Comparison of ENCODE assay signal across 26 cellular contexts in the genomic region with DNA sequence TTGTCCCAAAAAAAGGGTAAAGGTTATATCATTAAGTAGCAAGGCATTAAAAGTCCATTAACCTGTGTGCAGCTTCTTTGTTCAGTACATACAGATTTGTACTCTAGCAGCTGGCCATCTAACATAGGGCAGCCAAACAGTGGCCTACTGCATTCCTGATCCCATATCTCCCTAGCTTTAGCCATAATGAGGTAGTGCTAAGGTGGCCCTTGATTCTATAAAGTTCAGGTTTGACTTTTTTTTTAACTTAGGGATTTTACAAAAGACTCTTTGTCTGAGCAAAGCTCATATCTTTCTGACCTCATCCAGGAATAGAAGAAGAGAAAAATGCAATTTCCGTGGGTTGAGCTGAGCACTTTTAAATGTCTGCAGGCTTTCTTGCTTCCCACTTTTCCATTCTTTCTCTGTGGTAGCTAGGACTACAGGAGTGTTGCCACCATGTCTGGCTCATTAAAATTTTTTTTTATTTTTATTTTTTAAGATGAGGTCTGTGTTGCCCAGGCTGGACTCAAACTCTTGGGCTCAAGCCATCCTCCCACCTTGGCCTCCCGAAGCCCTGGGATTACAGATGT. TPM values are rescaled to one million over a fixed set of nuclear protein-coding genes. Genes with fewer than 3 reads are reported as not detected.
DNase-seq lines count a peak whose midpoint lies in the region; ATAC-seq and TF ChIP-seq lines count a peak whose summit lies in the region.
"Had no signal": no experiment of that assay in that cellular context is flagged by ENCODE, and none has a peak within 500 bp of the region (broad histone marks: within the 10 kb centered on the region; RNA-seq: fewer than 3 reads in every experiment).

No MANE protein-coding gene starts in this region.

- ATAC-seq in PC-3, result no peak
- ATAC-seq: SK-N-SH treated with all-trans-retinoic acid at 6 μM for 48 hours had no signal

- intact Hi-C loops in mammary epithelial cell (cut with micrococcal nuclease) (no loop called here), breast epithelium (cut with DNase I; ENCODE audit: low total_unique reads) (no loop called here), PC-3 (cut with micrococcal nuclease) (no loop called here), OCI-LY7 (cut with micrococcal nuclease; ENCODE audit: unreplicated experiment) (no loop called here)

- DNase-seq in mammary epithelial cell, result peak; percentile 15
- DNase-seq in breast epithelium (ENCODE audit: low spot score in 2 of 2), result no peak
- peak; percentile 24 for DNase-seq in SW480 (ENCODE audit: low spot score)
- DNase-seq in hepatocyte (ENCODE audit: low spot score), result no peak
- DNase-seq in Ammon's horn (ENCODE audit: low spot score), result no peak
- no peak for DNase-seq in PC-3
- DNase-seq in DMS153 (lab: John Stamatoyannopoulos, UW), result no peak
- DNase-seq in OCI-LY7 (ENCODE audit: low spot score), result no peak
- DNase-seq: 8988T; CD4-positive, CD25-positive, alpha-beta regulatory T cell; COR-L47; DMS79 treated with DMSO at 0.1 percent for 48 hours; GF-D8; GOT3; HFFc6; NCI-H1048; NCI-H1417; NCI-H1694; NCI-H2029 treated with DMSO at 0.1 percent for 48 hours; NCI-H2227 treated with DMSO at 0.1 percent for 48 hours; NCI-H526 treated with DMSO at 0.1 percent for 48 hours; SIG-M5 had no signal

- WGBS in mammary epithelial cell (ENCODE audit: low coverage, missing lambda C conversion rate), result 19% methylated on average over 2 of the region's 2 CpGs
- WGBS in hepatocyte (ENCODE audit: low lambda C conversion rate, missing lambda C conversion rate), result 90% methylated on average over 2 of the region's 2 CpGs

- no peak overlapping the region for H3K4me2 ChIP-seq in mammary epithelial cell (ENCODE audit: insufficient read depth, low read depth, low read length)
- H3K4me2 ChIP-seq in hepatocyte, result no peak overlapping the region
- H3K4me2 ChIP-seq in PC-3 (ENCODE audit: low read length), result no peak overlapping the region
- no peak overlapping the region for H3K4me2 ChIP-seq in OCI-LY7 (ENCODE audit: low read length)
- H3K4me2 ChIP-seq: BLaER1 had no signal

- H3K27ac ChIP-seq in mammary epithelial cell (ENCODE audit: insufficient read depth, low read depth, low read length) (no peak overlapping the region), breast epithelium (peak overlapping the region in 1 of 2 donors; percentile 22), hepatocyte (peak overlapping the region; percentile 20), PC-3 (ENCODE audit: low read length) (no peak overlapping the region), OCI-LY7 (ENCODE audit: low read depth, low read length, poor library complexity, severe bottlenecking) (no peak overlapping the region)
- H3K27ac ChIP-seq: BLaER1, Peyer's patch had no signal

- POLR2A ChIA-PET in PC-3 (lab: Charles Lee; ENCODE audit: unreplicated experiment), result no interaction called here
- POLR2A ChIA-PET in OCI-LY7 (lab: Charles Lee), result interaction anchor here (1.0 to 1.4 kb wide), 2 partner anchors 15 to 21 kb away, joined by 3 to 4 read pairs; no protein-coding TSS in a partner anchor

- no peak overlapping the region for H3K9ac ChIP-seq in mammary epithelial cell (ENCODE audit: insufficient read depth, low read length)
- H3K9ac ChIP-seq in PC-3 (ENCODE audit: low read length), result no peak overlapping the region
- H3K9ac ChIP-seq: BLaER1 had no signal

- H3K4me3 ChIP-seq in mammary epithelial cell (replicated peaks in 1 of 3; ENCODE audit: insufficient read depth in 1 of 3, low read depth in 2 of 3, low read length in 3 of 3) (no peak overlapping the region), breast epithelium (no peak overlapping the region), hepatocyte (no peak overlapping the region), PC-3 (ENCODE audit: low read length) (no peak overlapping the region), OCI-LY7 (ENCODE audit: low read depth, low read length, poor library complexity, severe bottlenecking) (no peak overlapping the region)
- H3K4me3 ChIP-seq: BLaER1, HAP-1, Peyer's patch had no signal

- H3K79me2 ChIP-seq in mammary epithelial cell (ENCODE audit: insufficient read depth, low read length), result peaks cover 7% of the 10 kb centered on the region
- no peaks in the 10 kb centered on the region for H3K79me2 ChIP-seq in hepatocyte
- no peaks in the 10 kb centered on the region for H3K79me2 ChIP-seq in PC-3 (ENCODE audit: low read length)
- H3K79me2 ChIP-seq in OCI-LY7 (ENCODE audit: insufficient read depth, low read depth, low read length), result no peaks in the 10 kb centered on the region

- in situ Hi-C loops in mammary epithelial cell (cut with MboI; ENCODE audit: low sequenced_read_pairs in 2 of 2), result no loop called here

- BruUV-seq in mammary epithelial cell (replicated peaks; lab: Mats Ljungman, UMichigan), result no TSS peak
- no TSS peak for BruUV-seq in PC-3 (replicated peaks; lab: Mats Ljungman, UMichigan)
- no TSS peak for BruUV-seq in OCI-LY7 (replicated peaks; lab: Mats Ljungman, UMichigan)

- no peaks in the 10 kb centered on the region for H3F3A ChIP-seq in PC-3 (ENCODE audit: low read length, unreplicated experiment)

- TF ChIP-seq POLR2A in breast epithelium (IDR thresholded peaks at IDR 0.05), result no peak

- H3K27me3 ChIP-seq in mammary epithelial cell (ENCODE audit: insufficient read depth, low read length) (no peaks in the 10 kb centered on the region), breast epithelium (no peaks in the 10 kb centered on the region), hepatocyte (no peaks in the 10 kb centered on the region), PC-3 (ENCODE audit: low read length) (no peaks in the 10 kb centered on the region)
- H3K27me3 ChIP-seq: BLaER1, Peyer's patch had no signal

- TF ChIP-seq CTCF in mammary epithelial cell (conservative IDR thresholded peaks at IDR 0.05 in 1 of 2, IDR thresholded peaks at IDR 0.05 in 1 of 2; ENCODE audit: extremely low read depth in 1 of 2, insufficient read depth in 1 of 2, low read depth in 1 of 2, low read length in 2 of 2) (no peak), breast epithelium (IDR thresholded peaks at IDR 0.05) (no peak), hepatocyte (IDR thresholded peaks at IDR 0.05; ENCODE audit: poor library complexity) (no peak), PC-3 (conservative IDR thresholded peaks at IDR 0.05; ENCODE audit: low read depth, low read length) (no peak), OCI-LY7 (conservative IDR thresholded peaks at IDR 0.05; ENCODE audit: low read length) (no peak)

- H2AFZ ChIP-seq in mammary epithelial cell (ENCODE audit: low read depth, low read length) (no peak overlapping the region), hepatocyte (no peak overlapping the region), PC-3 (ENCODE audit: low read length) (no peak overlapping the region), OCI-LY7 (ENCODE audit: low read length) (no peak overlapping the region)

- CTCF ChIA-PET in mammary epithelial cell (lab: Charles Lee; ENCODE audit: low non-redundant PET), result no interaction called here
- CTCF ChIA-PET in PC-3 (lab: Charles Lee), result no interaction called here
- CTCF ChIA-PET in OCI-LY7 (lab: Charles Lee; ENCODE audit: unreplicated experiment), result no interaction called here

- dilution Hi-C loops in mammary epithelial cell (cut with HindIII; ENCODE audit: low sequenced_read_pairs), result loop anchor here (5.0 kb wide), 2 partner anchors 41 to 49 kb away; no protein-coding TSS in a partner anchor

- H3K9me2 ChIP-seq in hepatocyte (replicated peaks; ENCODE audit: insufficient read depth) (no peaks in the 10 kb centered on the region), PC-3 (replicated peaks; ENCODE audit: low read length) (no peaks in the 10 kb centered on the region), OCI-LY7 (ENCODE audit: insufficient read depth, low read length) (no peaks in the 10 kb centered on the region)

- H3K9me3 ChIP-seq in mammary epithelial cell (replicated peaks; ENCODE audit: insufficient read depth, low read length), result no peaks in the 10 kb centered on the region
- no peaks in the 10 kb centered on the region for H3K9me3 ChIP-seq in breast epithelium
- H3K9me3 ChIP-seq in hepatocyte (ENCODE audit: low read depth), result no peaks in the 10 kb centered on the region
- no peaks in the 10 kb centered on the region for H3K9me3 ChIP-seq in PC-3 (ENCODE audit: low read length)
- H3K9me3 ChIP-seq in OCI-LY7 (ENCODE audit: low read length), result no peaks in the 10 kb centered on the region
- H3K9me3 ChIP-seq: BLaER1, HAP-1, Peyer's patch had no signal

- peaks cover 5% of the 10 kb centered on the region for H3K4me1 ChIP-seq in mammary epithelial cell (ENCODE audit: insufficient read depth, low read length)
- H3K4me1 ChIP-seq in breast epithelium, result no peaks in the 10 kb centered on the region
- H3K4me1 ChIP-seq in hepatocyte (ENCODE audit: insufficient read depth), result no peaks in the 10 kb centered on the region
- no peaks in the 10 kb centered on the region for H3K4me1 ChIP-seq in PC-3 (ENCODE audit: insufficient read depth, low read length)
- H3K4me1 ChIP-seq in OCI-LY7 (ENCODE audit: insufficient read depth, low read length, poor library complexity, severe bottlenecking), result no peaks in the 10 kb centered on the region
- H3K4me1 ChIP-seq: BLaER1, HAP-1, Peyer's patch had no signal

- H3K36me3 ChIP-seq in mammary epithelial cell (ENCODE audit: insufficient read depth, low read length) (peaks cover 7% of the 10 kb centered on the region), breast epithelium (peaks cover 7% of the 10 kb centered on the region), hepatocyte (replicated peaks; ENCODE audit: insufficient read depth, low read depth) (no peaks in the 10 kb centered on the region), PC-3 (ENCODE audit: low read depth, low read length) (peaks cover 10% of the 10 kb centered on the region; the same call in 1 of the 2 replicates), OCI-LY7 (ENCODE audit: insufficient read depth, low read length) (peaks cover 31% of the 10 kb centered on the region)

- no peaks in the 10 kb centered on the region for H4K20me1 ChIP-seq in mammary epithelial cell (ENCODE audit: insufficient read depth, low read length)
- H4K20me1 ChIP-seq in hepatocyte (ENCODE audit: insufficient read depth, poor library complexity, severe bottlenecking), result no peaks in the 10 kb centered on the region
- no peaks in the 10 kb centered on the region for H4K20me1 ChIP-seq in PC-3 (ENCODE audit: low read length)
- H4K20me1 ChIP-seq in OCI-LY7 (ENCODE audit: insufficient read depth, low read length), result no peaks in the 10 kb centered on the region
- H4K20me1 ChIP-seq: BLaER1 had no signal

RNA-seq across cellular contexts. Expression of a gene that starts 19.5 kb away (rescaled TPM):
- total RNA-seq in mammary epithelial cell (10 to 100 TPM in 1 of 2 donors, 1 to 10 TPM in 1; 5.2 to 61.8 TPM), breast epithelium (under 1 TPM; 0.29 to 0.98 (median 0.80) TPM), hepatocyte (5.8 and 8.6 TPM in 2 replicates), PC-3 (2014; rRNA removed) (48.9 and 58.3 TPM in 2 replicates), OCI-LY7 (2022) (132 and 156 TPM in 2 replicates)
- polyA plus RNA-seq in mammary epithelial cell (53.9 TPM), hepatocyte (5.1 and 7.5 TPM in 2 replicates)
- 22.7 TPM for polyA minus RNA-seq in mammary epithelial cell
- 72.3 and 75.2 TPM in 2 replicates for total RNA-seq in OCI-LY7 (2014; rRNA removed; shearing (Covaris generic))

RNA-seq across cellular contexts. Expression of a gene that starts 40.8 kb away (rescaled TPM):
- total RNA-seq in mammary epithelial cell, result 10 to 100 TPM; 12.7 to 26.6 TPM
- polyA plus RNA-seq in mammary epithelial cell, result 6.9 TPM
- 18.5 TPM for polyA minus RNA-seq in mammary epithelial cell
- total RNA-seq in breast epithelium, result 10 to 100 TPM; 14.2 to 31.2 (median 25.2) TPM
- 19.2 and 30.0 TPM in 2 replicates for total RNA-seq in hepatocyte
- 33.1 and 34.4 TPM in 2 replicates for polyA plus RNA-seq in hepatocyte
- total RNA-seq in PC-3 (2014; rRNA removed), result 19.6 and 23.8 TPM in 2 replicates
- total RNA-seq in OCI-LY7 (2014; rRNA removed; shearing (Covaris generic)), result 3.1 and 5.7 TPM in 2 replicates
- total RNA-seq in OCI-LY7 (2022), result 8.0 and 8.6 TPM in 2 replicates

RNA-seq across cellular contexts. Expression of a gene that starts 49.1 kb away (rescaled TPM):
- total RNA-seq in mammary epithelial cell (10 to 100 TPM in 1 of 2 donors, 1 to 10 TPM in 1; 8.8 to 33.2 TPM), breast epithelium (10 to 100 TPM in 2 of 3 donors, 1 to 10 TPM in 1; 8.2 to 12.9 (median 10.8) TPM), hepatocyte (10.3 and 12.6 TPM in 2 replicates), PC-3 (2014; rRNA removed) (6.0 and 12.1 TPM in 2 replicates), OCI-LY7 (2022) (19.6 and 20.3 TPM in 2 replicates)
- polyA plus RNA-seq in mammary epithelial cell (9.1 TPM), hepatocyte (23.8 and 24.2 TPM in 2 replicates)
- 14.9 TPM for polyA minus RNA-seq in mammary epithelial cell
- total RNA-seq in OCI-LY7 (2014; rRNA removed; shearing (Covaris generic)), result 4.6 and 4.7 TPM in 2 replicates

Comparison
In these comparisons a context has a peak if more than half of its experiments do, and no peak if none do; other contexts are left out.
1. DNase-seq: peak in mammary epithelial cell (single experiment) and SW480 (single experiment); none in breast epithelium (0 of 2), hepatocyte (single experiment), Ammon's horn (single experiment), PC-3 (single experiment), DMS153 (single experiment) and OCI-LY7 (single experiment).